Comparison of ENCODE assay signal across 14 cellular contexts in the genomic region with DNA sequence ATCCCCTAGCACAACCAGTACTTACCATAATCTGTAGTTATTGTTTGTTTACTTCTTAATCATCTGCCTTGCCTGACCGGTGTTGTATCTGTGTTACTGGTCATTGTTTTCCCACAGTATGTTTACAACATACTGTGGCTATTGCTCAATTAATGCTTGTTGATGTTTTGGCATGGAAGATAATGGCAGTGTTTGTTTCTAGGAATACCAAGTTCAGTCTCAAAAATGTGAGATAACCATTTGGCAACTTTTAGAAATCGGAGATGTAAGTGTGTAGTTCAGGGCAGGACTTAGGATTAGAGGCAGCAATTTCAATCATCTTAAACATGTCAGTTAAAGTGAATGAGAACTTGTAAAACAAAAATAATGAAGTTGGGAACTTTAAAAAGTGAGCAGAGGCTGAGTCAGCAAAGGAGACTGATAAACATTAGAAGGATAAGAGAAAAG. TPM values are rescaled to one million over a fixed set of nuclear protein-coding genes. Genes with fewer than 3 reads are reported as not detected.
DNase-seq lines count a peak whose midpoint lies in the region; ATAC-seq lines count a peak whose summit lies in the region.
"Had no signal": no experiment of that assay in that cellular context is flagged by ENCODE, and none has a peak within 500 bp of the region (broad histone marks: within the 10 kb centered on the region; RNA-seq: fewer than 3 reads in every experiment).

No MANE protein-coding gene starts in this region.

- no peak for DNase-seq in activated T-cell treated with anti-CD3 and anti-CD28 coated beads, Interleukin-2, amount 50 U/mL, for 72 hours
- no peak for DNase-seq in activated T-cell treated with anti-CD3 and anti-CD28 coated beads, Interleukin-2, amount 50 U/mL, for 24 hours
- DNase-seq in central memory CD8-positive, alpha-beta T cell (ENCODE audit: low spot score in 2 of 2), result no peak
- peak; percentile 39 for DNase-seq in iris pigment epithelial cell (ENCODE audit: low read depth)
- no peak for DNase-seq in SIG-M5 (lab: John Stamatoyannopoulos, UW)
- no peak for DNase-seq in epidermal melanocyte (ENCODE audit: insufficient read length, low spot score)
- no peak for DNase-seq in immature natural killer cell
- DNase-seq: DMS79, H7, KBM-7, NCI-H1694 treated with DMSO at 0.1 percent for 48 hours, Right ventricle myocardium superior had no signal

- ATAC-seq in activated T-cell treated with anti-CD3 and anti-CD28 coated beads, Interleukin-2, amount 50 U/mL, for 72 hours (replicated peaks in 1 of 2), result no peak
- no peak for ATAC-seq in central memory CD8-positive, alpha-beta T cell (replicated peaks; ENCODE audit: extremely low read depth, poor library complexity, severe bottlenecking)
- no peak for ATAC-seq in GM18858 (IDR thresholded peaks at IDR 0.05; ENCODE audit: unreplicated experiment)

- peaks cover 16 to 18% of the 10 kb centered on the region in 2 donors for H3K9me3 Mint-ChIP-seq in activated T-cell treated with anti-CD3 and anti-CD28 coated beads, Interleukin-2, amount 50 U/mL, for 72 hours
- peaks cover 17% of the 10 kb centered on the region for H3K9me3 Mint-ChIP-seq in activated T-cell treated with anti-CD3 and anti-CD28 coated beads, Interleukin-2, amount 50 U/mL, for 24 hours
- peaks cover 18% of the 10 kb centered on the region for H3K9me3 Mint-ChIP-seq in central memory CD8-positive, alpha-beta T cell
- peaks cover 19 to 35% (median 24%) of the 10 kb centered on the region in 6 donors for H3K9me3 Mint-ChIP-seq in immature natural killer cell

- no peaks in the 10 kb centered on the region for H3K27me3 Mint-ChIP-seq in activated T-cell treated with anti-CD3 and anti-CD28 coated beads, Interleukin-2, amount 50 U/mL, for 72 hours (ENCODE audit: low read depth)
- no peaks in the 10 kb centered on the region for H3K27me3 Mint-ChIP-seq in activated T-cell treated with anti-CD3 and anti-CD28 coated beads, Interleukin-2, amount 50 U/mL, for 24 hours
- H3K27me3 Mint-ChIP-seq in central memory CD8-positive, alpha-beta T cell, result no peaks in the 10 kb centered on the region
- peaks cover 0 to 4% (median 3%) of the 10 kb centered on the region in 3 donors for H3K27me3 Mint-ChIP-seq in immature natural killer cell (ENCODE audit: low read depth in 3 of 3)

- peaks cover 18 to 31% of the 10 kb centered on the region in 2 donors for H3K36me3 Mint-ChIP-seq in activated T-cell treated with anti-CD3 and anti-CD28 coated beads, Interleukin-2, amount 50 U/mL, for 72 hours (ENCODE audit: insufficient read depth in 2 of 2)
- H3K36me3 Mint-ChIP-seq in activated T-cell treated with anti-CD3 and anti-CD28 coated beads, Interleukin-2, amount 50 U/mL, for 24 hours (ENCODE audit: low read depth), result peaks cover 83% of the 10 kb centered on the region
- peaks cover 5% of the 10 kb centered on the region for H3K36me3 Mint-ChIP-seq in central memory CD8-positive, alpha-beta T cell (ENCODE audit: insufficient read depth)
- peaks cover 34 to 49% (median 46%) of the 10 kb centered on the region in 3 donors for H3K36me3 Mint-ChIP-seq in immature natural killer cell

- H3K4me1 Mint-ChIP-seq in activated T-cell treated with anti-CD3 and anti-CD28 coated beads, Interleukin-2, amount 50 U/mL, for 72 hours (ENCODE audit: low read depth), result peaks cover 11% of the 10 kb centered on the region
- peaks cover 56% of the 10 kb centered on the region for H3K4me1 Mint-ChIP-seq in activated T-cell treated with anti-CD3 and anti-CD28 coated beads, Interleukin-2, amount 50 U/mL, for 24 hours (ENCODE audit: low read depth)
- peaks cover 63% of the 10 kb centered on the region for H3K4me1 Mint-ChIP-seq in central memory CD8-positive, alpha-beta T cell
- peaks cover 41 to 81% of the 10 kb centered on the region in 2 donors for H3K4me1 Mint-ChIP-seq in immature natural killer cell

- peak overlapping the region; percentile 62 for H3K27ac Mint-ChIP-seq in activated T-cell treated with anti-CD3 and anti-CD28 coated beads, Interleukin-2, amount 50 U/mL, for 72 hours
- H3K27ac Mint-ChIP-seq in activated T-cell treated with anti-CD3 and anti-CD28 coated beads, Interleukin-2, amount 50 U/mL, for 24 hours, result no peak overlapping the region
- H3K27ac Mint-ChIP-seq in central memory CD8-positive, alpha-beta T cell (ENCODE audit: low read depth), result peak overlapping the region; percentile 29
- no peak overlapping the region for H3K27ac Mint-ChIP-seq in immature natural killer cell

- no peak overlapping the region for H3K4me3 Mint-ChIP-seq in activated T-cell treated with anti-CD3 and anti-CD28 coated beads, Interleukin-2, amount 50 U/mL, for 72 hours
- no peak overlapping the region for H3K4me3 Mint-ChIP-seq in activated T-cell treated with anti-CD3 and anti-CD28 coated beads, Interleukin-2, amount 50 U/mL, for 24 hours
- H3K4me3 Mint-ChIP-seq in central memory CD8-positive, alpha-beta T cell, result no peak overlapping the region
- no peak overlapping the region for H3K4me3 Mint-ChIP-seq in immature natural killer cell
- H3K4me3 Mint-ChIP-seq: CD14-positive monocyte had no signal

RNA-seq across cellular contexts. Expression of a gene that starts 8.2 kb away (rescaled TPM):
- total RNA-seq in activated T-cell treated with anti-CD3 and anti-CD28 coated beads, Interleukin-2, amount 50 U/mL, for 72 hours, result 10 to 100 TPM; 13.8 to 19.4 TPM
- polyA plus RNA-seq in immature natural killer cell, result 1 to 10 TPM; 1.7 to 6.6 (median 5.0) TPM

Comparison
In these comparisons a context has a peak if more than half of its experiments do, and no peak if none do; other contexts are left out.
1. H3K27ac Mint-ChIP-seq: peak in activated T-cell treated with anti-CD3 and anti-CD28 coated beads, Interleukin-2, amount 50 U/mL, for 72 hours (single experiment) and central memory CD8-positive, alpha-beta T cell (single experiment); none in activated T-cell treated with anti-CD3 and anti-CD28 coated beads, Interleukin-2, amount 50 U/mL, for 24 hours (single experiment) and immature natural killer cell (0 of 6).